In the genomic region with DNA sequence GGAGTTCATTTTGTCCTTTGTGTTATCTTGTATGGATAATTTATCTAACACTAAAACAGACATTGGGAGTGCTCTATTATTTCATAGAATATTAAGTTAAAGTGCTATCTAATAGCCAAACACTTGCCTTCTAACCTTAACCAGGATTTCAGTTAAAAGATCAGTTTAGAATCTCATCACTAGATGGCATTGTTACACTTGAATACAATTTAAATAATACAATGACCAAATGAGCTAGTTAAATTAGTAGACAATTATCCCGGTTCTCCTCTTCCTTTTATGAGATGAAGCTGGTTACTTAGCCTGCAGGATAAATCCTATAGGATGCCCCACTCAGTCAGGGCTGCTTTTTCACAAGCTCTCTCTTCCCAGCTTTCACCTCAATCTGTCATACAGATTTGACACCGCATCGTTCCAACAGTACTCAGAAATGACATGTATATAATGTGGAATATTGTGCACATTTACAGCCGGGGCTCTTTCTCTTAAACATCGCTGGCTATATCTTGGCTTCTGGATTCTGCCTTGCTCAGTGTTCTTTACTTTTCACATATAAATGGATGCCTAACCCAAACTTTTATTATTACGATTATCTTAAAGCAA, we compare ENCODE assay signal across 8 cellular contexts.
DNase-seq lines count a peak whose midpoint lies in the region; ATAC-seq and TF ChIP-seq lines count a peak whose summit lies in the region.

No MANE protein-coding gene starts in this region.

- H3K27ac ChIP-seq in brain microvascular endothelial cell: no peak overlapping the region

- H3K36me3 ChIP-seq in brain microvascular endothelial cell (replicated peaks): no peaks in the 10 kb centered on the region

- no peaks in the 10 kb centered on the region for H3K36me3 Mint-ChIP-seq in nephron progenitor cell (ENCODE audit: low read depth)

- no peak overlapping the region for H3K4me3 ChIP-seq in brain microvascular endothelial cell (ENCODE audit: low read depth, low read length)

- H3K27me3 Mint-ChIP-seq in nephron progenitor cell (ENCODE audit: low read depth, poor library complexity): no peaks in the 10 kb centered on the region

- DNase-seq in AG08396 (ENCODE audit: low spot score) (peak; percentile 7), NCI-H2227 (lab: John Stamatoyannopoulos, UW; ENCODE audit: unreplicated experiment) (peak; percentile 44), brain microvascular endothelial cell (no peak), nephron progenitor cell (no peak)
- DNase-seq in activated effector memory CD4-positive, alpha-beta T cell treated with anti-CD3 and anti-CD28 coated beads, Interleukin-2, amount 50 U/mL, for 16 hours: no peak

- H3K9me3 Mint-ChIP-seq in nephron progenitor cell: no peaks in the 10 kb centered on the region

- H3K4me3 Mint-ChIP-seq in nephron progenitor cell: no peak overlapping the region

- in situ Hi-C loops in brain microvascular endothelial cell (cut with HindIII; ENCODE audit: low pct_ligation_motif_present, low sequenced_read_pairs): no loop called here

- no peaks in the 10 kb centered on the region for H3K27me3 ChIP-seq in brain microvascular endothelial cell (replicated peaks)

- peak; percentile 25 for TF ChIP-seq CTCF in brain microvascular endothelial cell (IDR thresholded peaks at IDR 0.05; ENCODE audit: low read depth, low read length, missing control alignments)
- TF ChIP-seq CTCF in nephron progenitor cell (IDR thresholded peaks at IDR 0.05): peak; percentile 36

- H3K4me1 Mint-ChIP-seq in nephron progenitor cell: no peaks in the 10 kb centered on the region

- H3K27ac Mint-ChIP-seq in nephron progenitor cell: no peak overlapping the region

- peak; percentile 56 for ATAC-seq in GM19351 (IDR thresholded peaks at IDR 0.05; ENCODE audit: unreplicated experiment)
- ATAC-seq in HG03460 (IDR thresholded peaks at IDR 0.05; ENCODE audit: unreplicated experiment): no peak
- no peak for ATAC-seq in HG02763 (IDR thresholded peaks at IDR 0.05; ENCODE audit: unreplicated experiment)

Comparison
In these comparisons a context has a peak if more than half of its experiments do, and no peak if none do; other contexts are left out.
1. DNase-seq: peak in AG08396 (single experiment) and NCI-H2227 (single experiment); none in brain microvascular endothelial cell (single experiment), nephron progenitor cell (single experiment) and activated effector memory CD4-positive, alpha-beta T cell treated with anti-CD3 and anti-CD28 coated beads, Interleukin-2, amount 50 U/mL, for 16 hours (single experiment).